In the genomic region with DNA sequence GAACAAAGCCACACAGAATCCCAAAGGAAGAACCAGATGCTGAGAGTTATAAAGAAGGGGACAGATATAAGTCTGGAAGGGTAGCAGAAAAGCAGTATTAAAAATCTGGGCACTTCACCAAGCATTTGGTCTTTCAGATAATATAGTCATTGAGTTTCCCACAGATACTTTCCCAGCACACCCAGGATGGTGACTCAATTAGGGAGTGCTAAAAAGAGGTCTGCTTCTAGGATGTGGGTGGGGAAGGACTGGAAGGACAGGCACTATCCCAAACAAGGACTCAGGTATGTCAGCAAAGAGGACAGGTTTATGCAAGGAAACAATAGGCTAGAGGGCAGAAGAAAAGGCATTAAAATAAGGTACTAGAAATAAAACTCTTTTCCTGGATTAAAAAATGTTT, we compare ENCODE assay signal across 8 cellular contexts. TPM values are rescaled to one million over a fixed set of nuclear protein-coding genes. Genes with fewer than 3 reads are reported as not detected.
DNase-seq lines count a peak whose midpoint lies in the region; ATAC-seq and TF ChIP-seq lines count a peak whose summit lies in the region.

No MANE protein-coding gene starts in this region.

- H3K4me2 ChIP-seq in parathyroid adenoma (ENCODE audit: low read length): no peak overlapping the region

- intact Hi-C loops in Caco-2 (cut with micrococcal nuclease; ENCODE audit: unreplicated experiment): no loop called here

- H3K4me1 ChIP-seq in Caco-2 (peaks cover 2% of the 10 kb centered on the region; the same call in 1 of the 2 replicates), RWPE2 (ENCODE audit: insufficient read depth, poor library complexity, severe bottlenecking) (peaks cover 36% of the 10 kb centered on the region), parathyroid adenoma (peaks cover 26% of the 10 kb centered on the region)

- BruUV-seq in Caco-2 (replicated peaks; lab: Mats Ljungman, UMichigan): no TSS peak

- H3K4me3 ChIP-seq in Caco-2 (ENCODE audit: low read depth, low read length): no peak overlapping the region
- H3K4me3 ChIP-seq in RWPE2 (ENCODE audit: severe bottlenecking): no peak overlapping the region
- no peak overlapping the region for H3K4me3 ChIP-seq in fibroblast of villous mesenchyme (ENCODE audit: low read depth, low read length)
- no peak overlapping the region for H3K4me3 ChIP-seq in parathyroid adenoma (ENCODE audit: low read depth, low read length)

- H3K36me3 ChIP-seq in Caco-2 (ENCODE audit: control insufficient read depth, insufficient read depth, low read length): peaks cover 1% of the 10 kb centered on the region; the same call in 1 of the 2 replicates
- H3K36me3 ChIP-seq in RWPE2 (ENCODE audit: low read depth): peaks cover 71% of the 10 kb centered on the region
- H3K36me3 ChIP-seq in parathyroid adenoma (ENCODE audit: control insufficient read depth, insufficient read depth, low read length): no peaks in the 10 kb centered on the region

- H3K79me2 ChIP-seq in parathyroid adenoma: no peaks in the 10 kb centered on the region

- H3K27ac ChIP-seq in RWPE2 (ENCODE audit: poor library complexity, severe bottlenecking): peak overlapping the region; percentile 86
- peak overlapping the region; percentile 89 for H3K27ac ChIP-seq in parathyroid adenoma

- POLR2A ChIA-PET in Caco-2 (lab: Charles Lee): no interaction called here

- H3K27me3 ChIP-seq in Caco-2 (replicated peaks; ENCODE audit: control insufficient read depth, insufficient read depth, low read length) (no peaks in the 10 kb centered on the region), RWPE2 (ENCODE audit: insufficient read depth, poor library complexity, severe bottlenecking) (no peaks in the 10 kb centered on the region), parathyroid adenoma (ENCODE audit: control insufficient read depth, insufficient read depth, low read length) (no peaks in the 10 kb centered on the region)

- peaks cover 82% of the 10 kb centered on the region for H3K36me3 Mint-ChIP-seq in Caco-2 (ENCODE audit: insufficient read depth, unreplicated experiment)

- DNase-seq in Caco-2 (no peak), RWPE2 (ENCODE audit: low spot score) (no peak), fibroblast of villous mesenchyme (ENCODE audit: low read depth) (peak; percentile 66), NCI-H82 (lab: John Stamatoyannopoulos, UW) (no peak), T-helper 9 cell (no peak)
- no peak for DNase-seq in activated CD4-positive, CD25-positive, alpha-beta regulatory T cell (lab: John Stamatoyannopoulos, UW)
- no peak for DNase-seq in activated naive CD4-positive, alpha-beta T cell treated with Interleukin-2 at 50 U/mL for 16 hours

- no peaks in the 10 kb centered on the region for H3K9me3 Mint-ChIP-seq in Caco-2 (ENCODE audit: unreplicated experiment)

- peak overlapping the region; percentile 54 for H3K27ac Mint-ChIP-seq in Caco-2 (ENCODE audit: unreplicated experiment)

- no peak overlapping the region for H3K4me3 Mint-ChIP-seq in Caco-2 (ENCODE audit: unreplicated experiment)

- no peaks in the 10 kb centered on the region for H3K27me3 Mint-ChIP-seq in Caco-2 (ENCODE audit: insufficient read depth, unreplicated experiment)

- no peak overlapping the region for H2AFZ ChIP-seq in parathyroid adenoma

- H3K4me1 Mint-ChIP-seq in Caco-2 (ENCODE audit: low read depth, unreplicated experiment): peaks cover 21% of the 10 kb centered on the region

- CTCF ChIA-PET in Caco-2 (lab: Charles Lee): interaction anchor here (0.7 kb wide), 2 partner anchors 11 to 30 kb away, joined by 3 read pairs; no protein-coding TSS in a partner anchor

- no peaks in the 10 kb centered on the region for H3K9me3 ChIP-seq in Caco-2
- no peaks in the 10 kb centered on the region for H3K9me3 ChIP-seq in RWPE2 (ENCODE audit: severe bottlenecking)
- no peaks in the 10 kb centered on the region for H3K9me3 ChIP-seq in parathyroid adenoma (ENCODE audit: control insufficient read depth, low read length)

- H3K9ac ChIP-seq in parathyroid adenoma: no peak overlapping the region

- peak; percentile 37 for ATAC-seq in RWPE2 (ENCODE audit: low read depth)

- TF ChIP-seq CTCF in Caco-2 (IDR thresholded peaks at IDR 0.05; ENCODE audit: insufficient read depth in 1 of 2, low read depth in 1 of 2, low read length in 1 of 2, severe bottlenecking in 1 of 2, unreplicated experiment in 1 of 2) (no peak), RWPE2 (IDR thresholded peaks at IDR 0.05; ENCODE audit: poor library complexity, severe bottlenecking) (no peak), fibroblast of villous mesenchyme (IDR thresholded peaks at IDR 0.05; ENCODE audit: insufficient read depth, low read depth, low read length) (no peak), parathyroid adenoma (IDR thresholded peaks at IDR 0.05) (no peak)

RNA-seq across cellular contexts. Expression of gene DIAPH1, which starts 59.3 kb away (rescaled TPM):
- total RNA-seq in Caco-2 (2022) (161 and 167 TPM in 2 replicates), fibroblast of villous mesenchyme (22.9 and 26.8 TPM in 2 replicates)
